Comparison of ENCODE assay signal across 9 cellular contexts in genomic region chr3:122533931-122534334, GRCh38. TPM values are rescaled to one million over a fixed set of nuclear protein-coding genes. Genes with fewer than 3 reads are reported as not detected.
A peak's percentile ranks its signal among the peaks of the same experiment; 100 is the strongest.
DNase-seq lines count a peak whose midpoint lies in the region; ATAC-seq and TF ChIP-seq lines count a peak whose summit lies in the region.
"Had no signal": no experiment of that assay in that cellular context is flagged by ENCODE, and none has a peak within 500 bp of the region (broad histone marks: within the 10 kb centered on the region; RNA-seq: fewer than 3 reads in every experiment).

No MANE protein-coding gene starts in this region.

- no peak overlapping the region for H3K9ac ChIP-seq in adipocyte (ENCODE audit: low read length)

- H3K9me3 Mint-ChIP-seq in naive thymus-derived CD8-positive, alpha-beta T cell, result no peaks in the 10 kb centered on the region

- no peak for TF ChIP-seq CTCF in testis (IDR thresholded peaks at IDR 0.05)

- H3K4me3 Mint-ChIP-seq in naive thymus-derived CD8-positive, alpha-beta T cell, result no peak overlapping the region

- H3K9me3 ChIP-seq in adipocyte (ENCODE audit: control insufficient read depth, low read length) (no peaks in the 10 kb centered on the region), testis (no peaks in the 10 kb centered on the region)
- H3K9me3 ChIP-seq: right lobe of liver had no signal

- WGBS in testis, 2 donors, result 88 to 94% methylated on average over 1 of the region's 1 CpG

- H3K27ac Mint-ChIP-seq in naive thymus-derived CD8-positive, alpha-beta T cell, result peak overlapping the region in 2 of 10 donors; percentile 6 to 55

- H3K27me3 ChIP-seq in adipocyte (replicated peaks; ENCODE audit: control insufficient read depth, insufficient read depth, low read length), result no peaks in the 10 kb centered on the region
- no peaks in the 10 kb centered on the region for H3K27me3 ChIP-seq in testis
- H3K27me3 ChIP-seq: right lobe of liver had no signal

- POLR2A ChIA-PET in naive thymus-derived CD8-positive, alpha-beta T cell (lab: Charles Lee), result no interaction called here

- peak; percentile 100 for ATAC-seq in GM18858 (IDR thresholded peaks at IDR 0.05; ENCODE audit: unreplicated experiment)
- peak; percentile 100 for ATAC-seq in HG02610 (IDR thresholded peaks at IDR 0.05; ENCODE audit: unreplicated experiment)
- ATAC-seq in naive thymus-derived CD8-positive, alpha-beta T cell, result no peak

- H3K27ac ChIP-seq in testis, result no peak overlapping the region
- H3K27ac ChIP-seq: right lobe of liver had no signal

- H3K4me1 ChIP-seq in adipocyte (ENCODE audit: control insufficient read depth, insufficient read depth, low read length), result peaks cover 11% of the 10 kb centered on the region
- H3K4me1 ChIP-seq in testis, result no peaks in the 10 kb centered on the region
- H3K4me1 ChIP-seq: right lobe of liver had no signal

- H3K36me3 ChIP-seq in adipocyte (ENCODE audit: control insufficient read depth, insufficient read depth, low read length, severe bottlenecking) (peaks cover 66% of the 10 kb centered on the region), testis (ENCODE audit: low read depth, missing control alignments) (no peaks in the 10 kb centered on the region)

- no peak overlapping the region for H3K4me3 ChIP-seq in adipocyte (ENCODE audit: low read length)
- H3K4me3 ChIP-seq in testis, result no peak overlapping the region
- H3K4me3 ChIP-seq: right lobe of liver had no signal

- no peaks in the 10 kb centered on the region for H3K27me3 Mint-ChIP-seq in naive thymus-derived CD8-positive, alpha-beta T cell

- peaks cover under 1 to 13% (median 5%) of the 10 kb centered on the region in 4 donors for H3K4me1 Mint-ChIP-seq in naive thymus-derived CD8-positive, alpha-beta T cell

- intact Hi-C loops in testis (cut with DNase I; ENCODE audit: low total_unique reads), result no loop called here

- DNase-seq in MV-4-11 (lab: John Stamatoyannopoulos, UW) (peak; percentile 78), adipocyte (ENCODE audit: low read depth) (peak; percentile 83), testis (no peak), NCI-H2107 treated with DMSO at 0.1 percent for 48 hours (lab: John Stamatoyannopoulos, UW; ENCODE audit: unreplicated experiment) (no peak)
- DNase-seq in stimulated activated CD4-positive, alpha-beta T cell treated with anti-CD3 and anti-CD28 coated beads, Interleukin-15, amount 100 ng/mL, for 48 hours (ENCODE audit: low read depth in 2 of 2), result peak; percentile 21 to 33
- no peak for DNase-seq in naive thymus-derived CD8-positive, alpha-beta T cell
- DNase-seq: right lobe of liver had no signal

- peaks cover 0 to 83% (median 19%) of the 10 kb centered on the region in 3 donors for H3K36me3 Mint-ChIP-seq in naive thymus-derived CD8-positive, alpha-beta T cell

- no peak for TF ChIP-seq POLR2A in testis (IDR thresholded peaks at IDR 0.05)

RNA-seq across cellular contexts. Expression of gene KPNA1, which starts 19.2 kb away (rescaled TPM):
- total RNA-seq in naive thymus-derived CD8-positive, alpha-beta T cell, result 10 to 100 TPM; 74.2 to 78.2 TPM
- polyA plus RNA-seq in naive thymus-derived CD8-positive, alpha-beta T cell, result 10 to 100 TPM; 36.9 to 49.5 (median 41.7) TPM
- 10 to 100 TPM; 48.1 to 64.0 TPM for total RNA-seq in testis
- 88.2 TPM for polyA plus RNA-seq in testis (ENCODE audit: insufficient read depth, low read depth, low replicate concordance)

RNA-seq across cellular contexts. Expression of gene PARP9, which starts 30.2 kb away (rescaled TPM):
- total RNA-seq in naive thymus-derived CD8-positive, alpha-beta T cell, result 10 to 100 TPM; 19.2 to 21.5 TPM
- 10 to 100 TPM; 18.0 to 30.8 (median 18.6) TPM for polyA plus RNA-seq in naive thymus-derived CD8-positive, alpha-beta T cell
- total RNA-seq in testis, result 10 to 100 TPM; 12.8 to 13.8 TPM
- 14.7 TPM for polyA plus RNA-seq in testis (ENCODE audit: insufficient read depth, low read depth, low replicate concordance)

RNA-seq across cellular contexts. Expression of gene DTX3L, which starts 30.2 kb away (rescaled TPM):
- 10 to 100 TPM; 35.1 to 40.6 TPM for total RNA-seq in naive thymus-derived CD8-positive, alpha-beta T cell
- polyA plus RNA-seq in naive thymus-derived CD8-positive, alpha-beta T cell, result 10 to 100 TPM; 20.2 to 27.6 (median 26.3) TPM
- total RNA-seq in testis, result 1 to 10 TPM; 8.3 to 8.7 TPM
- 8.5 TPM for polyA plus RNA-seq in testis (ENCODE audit: insufficient read depth, low read depth, low replicate concordance)

RNA-seq across cellular contexts. Expression of gene PARP15, which starts 43.5 kb away (rescaled TPM):
- total RNA-seq in naive thymus-derived CD8-positive, alpha-beta T cell, result 10 to 100 TPM; 56.9 to 61.9 TPM
- 1 to 10 TPM; 5.4 to 8.4 (median 6.9) TPM for polyA plus RNA-seq in naive thymus-derived CD8-positive, alpha-beta T cell
- 1 to 10 TPM; 3.7 to 4.8 TPM for total RNA-seq in testis
- 1.5 TPM for polyA plus RNA-seq in testis (ENCODE audit: insufficient read depth, low read depth, low replicate concordance)

Comparison
In these comparisons a context has a peak if more than half of its experiments do, and no peak if none do; other contexts are left out.
1. ATAC-seq: peak in GM18858 (single experiment) and HG02610 (single experiment); none in naive thymus-derived CD8-positive, alpha-beta T cell (0 of 2).
2. DNase-seq: peak in MV-4-11 (single experiment), adipocyte (single experiment) and stimulated activated CD4-positive, alpha-beta T cell treated with anti-CD3 and anti-CD28 coated beads, Interleukin-15, amount 100 ng/mL, for 48 hours (2 of 2); none in naive thymus-derived CD8-positive, alpha-beta T cell (0 of 10), testis (single experiment) and NCI-H2107 treated with DMSO at 0.1 percent for 48 hours (single experiment).